ENCODE assay signal across 10 cellular contexts in the genomic region with DNA sequence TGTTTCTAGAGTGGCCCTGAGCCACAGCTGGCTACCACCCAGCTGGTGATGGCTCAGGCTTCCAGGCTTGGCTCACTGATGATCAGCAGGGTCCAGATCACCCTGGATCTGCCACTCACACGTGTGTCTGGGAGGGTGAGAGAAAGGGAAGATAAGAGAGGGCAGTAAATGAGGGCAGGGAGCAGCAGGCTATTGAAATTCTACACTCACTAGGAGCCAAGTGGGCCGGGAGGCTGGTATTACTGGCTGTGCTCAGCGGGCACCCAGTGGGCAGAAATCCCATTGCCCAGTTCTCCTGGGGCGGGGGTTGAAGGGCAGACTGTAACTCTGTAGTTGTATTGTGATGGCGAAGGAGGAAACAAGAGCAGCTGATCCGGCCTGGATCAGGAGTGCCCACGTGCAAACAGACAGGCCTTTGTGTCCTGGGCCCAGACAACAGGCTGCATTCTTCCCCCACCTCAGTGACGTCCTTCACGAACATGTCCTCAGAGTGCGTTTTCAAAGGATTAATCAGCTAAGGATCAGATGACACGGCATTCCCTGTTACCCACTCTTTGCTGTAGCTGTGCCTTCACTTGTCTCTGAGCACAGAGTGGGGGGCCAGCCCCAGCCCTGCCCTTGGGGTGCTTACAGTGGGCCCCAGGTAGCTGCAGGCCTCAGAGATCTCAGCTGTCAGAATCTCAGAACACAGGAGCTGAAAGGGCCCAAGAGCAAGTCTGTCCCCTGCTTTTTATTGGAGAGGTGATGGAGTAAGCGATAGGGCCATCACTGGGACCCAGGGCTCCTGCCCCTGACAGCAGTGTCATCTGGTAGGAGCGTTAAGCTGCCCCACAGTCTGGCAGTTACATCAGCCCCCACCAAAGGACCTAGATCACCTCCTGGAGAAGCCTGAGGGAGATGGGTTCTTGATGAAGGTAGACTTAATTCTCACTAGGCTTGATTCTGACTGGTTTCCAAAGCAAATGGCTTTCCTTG.
DNase-seq lines count a peak whose midpoint lies in the region; ATAC-seq, FAIRE-seq and TF ChIP-seq lines count a peak whose summit lies in the region.
"Had no signal": no experiment of that assay in that cellular context is flagged by ENCODE, and none has a peak within 500 bp of the region (broad histone marks: within the 10 kb centered on the region; RNA-seq: fewer than 3 reads in every experiment).

No MANE protein-coding gene starts in this region.

- H3K9me3 Mint-ChIP-seq in chondrocyte (ENCODE audit: low read depth): peaks cover 10% of the 10 kb centered on the region

- H3K36me3 ChIP-seq in MG63 (no peaks in the 10 kb centered on the region), brain microvascular endothelial cell (replicated peaks) (no peaks in the 10 kb centered on the region), small intestine (ENCODE audit: control insufficient read depth in 2 of 2, insufficient read depth in 2 of 2, low read length in 2 of 2) (no peaks in the 10 kb centered on the region)
- H3K36me3 ChIP-seq: thyroid gland had no signal

- no peak for ATAC-seq in HG03039 (IDR thresholded peaks at IDR 0.05; ENCODE audit: unreplicated experiment)

- no peak overlapping the region for H3K4me3 ChIP-seq in MG63
- H3K4me3 ChIP-seq in brain microvascular endothelial cell (ENCODE audit: low read depth, low read length): no peak overlapping the region
- no peak overlapping the region for H3K4me3 ChIP-seq in small intestine (ENCODE audit: low read depth in 1 of 2, low read length in 2 of 2)
- H3K4me3 ChIP-seq: thyroid gland had no signal

- DNase-seq in MG63 (peak; percentile 45), brain microvascular endothelial cell (peak; percentile 53), kidney tubule cell (ENCODE audit: low spot score) (peak; percentile 15), small intestine (peak; percentile 89), chondrocyte (ENCODE audit: low spot score) (no peak), HuH-7.5 (ENCODE audit: low spot score) (no peak)
- DNase-seq in stimulated activated CD4-positive, alpha-beta T cell treated with anti-CD3 and anti-CD28 coated beads, Interleukin-2, amount 100 ng/mL, for 24 hours: no peak

- H3K27me3 Mint-ChIP-seq in chondrocyte (ENCODE audit: low read depth): peaks cover 3% of the 10 kb centered on the region

- WGBS in small intestine, 3 donors: 24 to 60% (median 41%) methylated on average over 13 of the region's 13 CpGs

- H3K27me3 ChIP-seq in MG63 (peaks cover 10% of the 10 kb centered on the region), brain microvascular endothelial cell (replicated peaks) (no peaks in the 10 kb centered on the region), small intestine (ENCODE audit: control insufficient read depth in 2 of 2, insufficient read depth in 2 of 2, low read length in 2 of 2) (no peaks in the 10 kb centered on the region)
- H3K27me3 ChIP-seq: thyroid gland had no signal

- H3K36me3 Mint-ChIP-seq in chondrocyte (ENCODE audit: low read depth): no peaks in the 10 kb centered on the region

- no peaks in the 10 kb centered on the region for H3K4me1 Mint-ChIP-seq in chondrocyte (ENCODE audit: low read depth)

- no peak overlapping the region for H3K27ac ChIP-seq in brain microvascular endothelial cell
- H3K27ac ChIP-seq in small intestine (ENCODE audit: low read depth in 1 of 2, low read length in 1 of 2): peak overlapping the region; percentile 56 to 62
- H3K27ac ChIP-seq: thyroid gland, VCaP had no signal

- H3K4me1 ChIP-seq in small intestine (ENCODE audit: control insufficient read depth in 2 of 2, insufficient read depth in 1 of 2, low read depth in 1 of 2, low read length in 1 of 2): peaks cover 2 to 4% of the 10 kb centered on the region in 2 donors

- H3K9me3 ChIP-seq in MG63 (peaks cover 5% of the 10 kb centered on the region), small intestine (ENCODE audit: control insufficient read depth, low read depth) (no peaks in the 10 kb centered on the region)
- H3K9me3 ChIP-seq: thyroid gland had no signal

- H3K4me3 Mint-ChIP-seq in chondrocyte (ENCODE audit: unreplicated experiment): no peak overlapping the region

- in situ Hi-C loops in brain microvascular endothelial cell (cut with HindIII; ENCODE audit: low pct_ligation_motif_present, low sequenced_read_pairs): no loop called here

- TF ChIP-seq CTCF in brain microvascular endothelial cell (IDR thresholded peaks at IDR 0.05; ENCODE audit: low read depth, low read length, missing control alignments): no peak
- TF ChIP-seq CTCF in chondrocyte (IDR thresholded peaks at IDR 0.05): no peak

- no peak for FAIRE-seq in small intestine (lab: Jason Lieb, UNC)

- no peak overlapping the region for H3K27ac Mint-ChIP-seq in chondrocyte (ENCODE audit: unreplicated experiment)

Comparison
In these comparisons a context has a peak if more than half of its experiments do, and no peak if none do; other contexts are left out.
1. DNase-seq: peak in MG63 (single experiment), brain microvascular endothelial cell (single experiment), kidney tubule cell (single experiment) and small intestine (single experiment); none in chondrocyte (single experiment), stimulated activated CD4-positive, alpha-beta T cell treated with anti-CD3 and anti-CD28 coated beads, Interleukin-2, amount 100 ng/mL, for 24 hours (0 of 2) and HuH-7.5 (single experiment).